In genomic region chr17:78257810-78258322, GRCh38 we compare ENCODE assay signal across 8 cellular contexts. TPM values are rescaled to one million over a fixed set of nuclear protein-coding genes. Genes with fewer than 3 reads are reported as not detected.
DNase-seq lines count a peak whose midpoint lies in the region; ATAC-seq and TF ChIP-seq lines count a peak whose summit lies in the region.

No MANE protein-coding gene starts in this region.

- 59 to 69% methylated on average over 7 to 15 of the region's 16 CpGs for WGBS in transverse colon (ENCODE audit: low coverage in 1 of 2), 2 donors

- H3K4me1 Mint-ChIP-seq in activated CD4-positive, alpha-beta T cell treated with anti-CD3 and anti-CD28 coated beads, Interleukin-2, amount 10 ng/mL, durations not matched to agents 24 days and 14 days = peaks cover 56% of the 10 kb centered on the region

- peak; percentile 57 for DNase-seq in stimulated activated CD4-positive, alpha-beta T cell treated with anti-CD3 and anti-CD28 coated beads, Interleukin-15, amount 100 ng/mL, for 24 hours
- DNase-seq in stimulated activated CD4-positive, alpha-beta T cell treated with anti-CD3 and anti-CD28 coated beads, Interleukin-2, amount 100 ng/mL, for 48 hours = no peak
- peak; percentile 83 for DNase-seq in activated CD4-positive, alpha-beta T cell treated with anti-CD3 and anti-CD28 coated beads, Interleukin-2, amount 10 ng/mL, durations not matched to agents 24 days and 14 days
- DNase-seq in transverse colon (no peak), DMS153 treated with DMSO at 0.1 percent for 48 hours (lab: John Stamatoyannopoulos, UW; ENCODE audit: unreplicated experiment) (no peak)

- no peaks in the 10 kb centered on the region for H3K36me3 Mint-ChIP-seq in activated CD4-positive, alpha-beta T cell treated with anti-CD3 and anti-CD28 coated beads, Interleukin-2, amount 10 ng/mL, durations not matched to agents 24 days and 14 days (ENCODE audit: low read depth)

- H3K4me1 ChIP-seq in iPS-15b (ENCODE audit: control insufficient read depth, insufficient read depth, low read length) (peaks cover 8% of the 10 kb centered on the region), transverse colon (peaks cover 0 to 20% (median 12%) of the 10 kb centered on the region in 4 donors)

- H3K27ac ChIP-seq in transverse colon = peak overlapping the region; percentile 3 to 59 (median 10)

- H3K27ac Mint-ChIP-seq in activated CD4-positive, alpha-beta T cell treated with anti-CD3 and anti-CD28 coated beads, Interleukin-2, amount 10 ng/mL, durations not matched to agents 24 days and 14 days = peak overlapping the region; percentile 97

- H3K9ac ChIP-seq in iPS-15b (ENCODE audit: low read depth, low read length) = no peak overlapping the region

- peak overlapping the region; percentile 85 for H3K4me3 Mint-ChIP-seq in activated CD4-positive, alpha-beta T cell treated with anti-CD3 and anti-CD28 coated beads, Interleukin-2, amount 10 ng/mL, durations not matched to agents 24 days and 14 days

- ATAC-seq in GM21447 (IDR thresholded peaks at IDR 0.05; ENCODE audit: unreplicated experiment) (no peak), HG02571 (IDR thresholded peaks at IDR 0.05; ENCODE audit: unreplicated experiment) (no peak)

- no peaks in the 10 kb centered on the region for H3K9me3 Mint-ChIP-seq in activated CD4-positive, alpha-beta T cell treated with anti-CD3 and anti-CD28 coated beads, Interleukin-2, amount 10 ng/mL, durations not matched to agents 24 days and 14 days

- H3K9me3 ChIP-seq in iPS-15b (ENCODE audit: control insufficient read depth, insufficient read depth, low read length) (no peaks in the 10 kb centered on the region), transverse colon (no peaks in the 10 kb centered on the region)

- TF ChIP-seq EP300 in transverse colon (IDR thresholded peaks at IDR 0.05; ENCODE audit: low read depth) = no peak

- no peaks in the 10 kb centered on the region for H3K27me3 Mint-ChIP-seq in activated CD4-positive, alpha-beta T cell treated with anti-CD3 and anti-CD28 coated beads, Interleukin-2, amount 10 ng/mL, durations not matched to agents 24 days and 14 days

- H3K36me3 ChIP-seq in iPS-15b (ENCODE audit: control insufficient read depth, insufficient read depth, low read length) = no peaks in the 10 kb centered on the region
- H3K36me3 ChIP-seq in transverse colon = no peaks in the 10 kb centered on the region

- TF ChIP-seq CTCF in transverse colon (IDR thresholded peaks at IDR 0.05) = no peak

- intact Hi-C loops in activated CD4-positive, alpha-beta T cell treated with anti-CD3 and anti-CD28 coated beads, Interleukin-2, amount 10 ng/mL, durations not matched to agents 24 days and 14 days (cut with micrococcal nuclease) = no loop called here
- intact Hi-C loops in transverse colon (cut with DNase I; ENCODE audit: low total_unique reads) = loop anchor here (10.0 kb wide), 1 partner anchor 143 kb away; no protein-coding TSS in a partner anchor

- H3K4me3 ChIP-seq in iPS-15b (ENCODE audit: low read depth, low read length) = peak overlapping the region; percentile 20
- no peak overlapping the region for H3K4me3 ChIP-seq in transverse colon

- H3K27me3 ChIP-seq in iPS-15b (ENCODE audit: control insufficient read depth, insufficient read depth, low read length) (no peaks in the 10 kb centered on the region), transverse colon (peaks cover 4% of the 10 kb centered on the region)

- no peak for TF ChIP-seq POLR2A in transverse colon (IDR thresholded peaks at IDR 0.05)

- in situ Hi-C loops in transverse colon (cut with MboI; ENCODE audit: low pct_ligation_motif_present in 1 of 4, low pct_unique_long_range_greater_than_20kb in 1 of 4, low sequenced_read_pairs in 3 of 4) = no loop called here

RNA-seq across cellular contexts. Expression of gene TMEM235, which starts 26.4 kb away (rescaled TPM):
- total RNA-seq in activated CD4-positive, alpha-beta T cell treated with anti-CD3 and anti-CD28 coated beads, Interleukin-2, amount 10 ng/mL, durations not matched to agents 24 days and 14 days = not detected in 2 replicates
- total RNA-seq in transverse colon = not detected

RNA-seq across cellular contexts. Expression of gene BIRC5, which starts 43.8 kb away (rescaled TPM):
- 38.7 and 40.6 TPM in 2 replicates for total RNA-seq in activated CD4-positive, alpha-beta T cell treated with anti-CD3 and anti-CD28 coated beads, Interleukin-2, amount 10 ng/mL, durations not matched to agents 24 days and 14 days
- total RNA-seq in transverse colon = 1 to 10 TPM; 1.2 to 7.9 (median 3.6) TPM

Comparison
In these comparisons a context has a peak if more than half of its experiments do, and no peak if none do; other contexts are left out.
1. DNase-seq: peak in stimulated activated CD4-positive, alpha-beta T cell treated with anti-CD3 and anti-CD28 coated beads, Interleukin-15, amount 100 ng/mL, for 24 hours (single experiment) and activated CD4-positive, alpha-beta T cell treated with anti-CD3 and anti-CD28 coated beads, Interleukin-2, amount 10 ng/mL, durations not matched to agents 24 days and 14 days (single experiment); none in stimulated activated CD4-positive, alpha-beta T cell treated with anti-CD3 and anti-CD28 coated beads, Interleukin-2, amount 100 ng/mL, for 48 hours (0 of 2), transverse colon (single experiment) and DMS153 treated with DMSO at 0.1 percent for 48 hours (single experiment).